35 cellular contexts compared by ENCODE assay signal in the genomic region with DNA sequence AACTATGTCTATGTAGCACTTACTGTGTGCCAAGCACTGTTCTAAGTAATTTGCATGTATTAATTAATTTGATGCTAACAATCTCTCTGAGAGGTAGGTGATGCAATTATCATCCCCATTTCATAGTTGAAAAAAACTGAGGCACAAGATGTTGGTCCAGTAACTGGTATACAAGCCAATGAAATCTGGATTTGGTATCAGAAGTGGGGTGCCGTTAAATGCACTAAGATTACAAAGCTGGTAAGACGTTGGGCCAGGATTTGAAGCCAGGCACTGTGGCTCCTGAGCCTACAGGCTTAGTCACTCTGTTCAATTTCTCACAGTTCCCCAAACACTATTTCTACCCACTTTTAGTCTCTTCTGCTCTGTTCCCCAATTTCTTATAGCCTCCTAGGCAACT.
"Had no signal": no experiment of that assay in that cellular context is flagged by ENCODE, and none has a peak within 500 bp of the region (broad histone marks: within the 10 kb centered on the region; RNA-seq: fewer than 3 reads in every experiment).

No MANE protein-coding gene starts in this region.

- H3K27me3 ChIP-seq: MG63 had no signal

- H3K4me3 ChIP-seq: MG63 had no signal

- H3K36me3 ChIP-seq: MG63 had no signal

- DNase-seq: Kasumi-1, MG63, MM.1S, MV-4-11, NCI-H1048, NCI-H1092 treated with DMSO at 0.1 percent for 48 hours, NCI-H1105, NCI-H1105 treated with DMSO at 0.1 percent for 48 hours, NCI-H1417, NCI-H1417 treated with DMSO at 0.1 percent for 48 hours, NCI-H1436, NCI-H1436 treated with DMSO at 0.1 percent for 48 hours, NCI-H146, NCI-H1694, NCI-H1694 treated with DMSO at 0.1 percent for 48 hours, NCI-H187, NCI-H187 treated with DMSO at 0.1 percent for 48 hours, NCI-H1930, NCI-H2029, NCI-H2029 treated with DMSO at 0.1 percent for 48 hours, NCI-H2081, NCI-H2081 treated with DMSO at 0.1 percent for 48 hours, NCI-H2107, NCI-H2171, NCI-H2171 treated with DMSO at 0.1 percent for 48 hours, NCI-H2227 treated with DMSO at 0.1 percent for 48 hours, NCI-H226, NCI-H345, NCI-H446, NCI-H446 treated with DMSO at 0.1 percent for 48 hours, NCI-H510A, NCI-H510A treated with DMSO at 0.1 percent for 48 hours, NCI-H524, NCI-H524 treated with DMSO at 0.1 percent for 48 hours, NCI-H526 had no signal
